2 cellular contexts compared by ENCODE assay signal in the genomic region with DNA sequence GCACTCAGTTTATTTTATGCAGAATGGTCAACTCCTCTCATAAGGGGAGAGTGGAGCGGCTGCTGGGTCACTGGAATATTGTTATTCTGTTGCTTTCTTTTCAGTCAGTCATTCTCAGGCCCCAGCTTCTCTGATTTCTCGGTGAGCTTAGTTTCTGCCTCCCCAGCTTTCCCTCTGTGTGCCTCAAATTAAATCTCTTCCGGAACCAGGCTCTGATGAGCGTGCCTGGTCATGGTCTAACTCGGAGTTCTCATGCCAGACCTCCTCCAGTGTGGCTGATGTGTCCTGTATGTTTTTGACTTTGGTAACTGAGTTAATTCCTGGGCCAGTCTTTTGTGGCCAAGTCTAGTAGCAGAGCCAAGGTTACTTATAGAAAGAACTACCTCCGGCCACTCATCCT.
TF ChIP-seq lines count a peak whose summit lies in the region.

No MANE protein-coding gene starts in this region.

TF ChIP-seq in IMR-90, 13 proteins besides CTCF, POLR2A, EP300 and RAD21:
- TF ChIP-seq MXI1 (IDR thresholded peaks at IDR 0.05; ENCODE audit: borderline replicate concordance, low read depth, low read length) (no peak), BHLHE40 (IDR thresholded peaks at IDR 0.05; ENCODE audit: low read depth, low read length) (no peak), RFX5 (IDR thresholded peaks at IDR 0.05; ENCODE audit: low read depth, low read length) (no peak), MAFK (IDR thresholded peaks at IDR 0.05; ENCODE audit: low read depth, low read length) (no peak), CEBPB (IDR thresholded peaks at IDR 0.05; ENCODE audit: low read depth, low read length) (no peak), RCOR1 (IDR thresholded peaks at IDR 0.05; ENCODE audit: insufficient replicate concordance, low read length) (no peak), NFE2L2 (IDR thresholded peaks at IDR 0.05; ENCODE audit: low read depth, low read length) (no peak), MAZ (IDR thresholded peaks at IDR 0.05; ENCODE audit: borderline replicate concordance, low read depth, low read length) (no peak), FOS (IDR thresholded peaks at IDR 0.05; ENCODE audit: low read depth, low read length) (no peak), CHD1 (IDR thresholded peaks at IDR 0.05; ENCODE audit: low read depth, low read length) (no peak), SMC3 (IDR thresholded peaks at IDR 0.05; ENCODE audit: low read depth, low read length) (no peak)
- TF ChIP-seq, protein P1, sequence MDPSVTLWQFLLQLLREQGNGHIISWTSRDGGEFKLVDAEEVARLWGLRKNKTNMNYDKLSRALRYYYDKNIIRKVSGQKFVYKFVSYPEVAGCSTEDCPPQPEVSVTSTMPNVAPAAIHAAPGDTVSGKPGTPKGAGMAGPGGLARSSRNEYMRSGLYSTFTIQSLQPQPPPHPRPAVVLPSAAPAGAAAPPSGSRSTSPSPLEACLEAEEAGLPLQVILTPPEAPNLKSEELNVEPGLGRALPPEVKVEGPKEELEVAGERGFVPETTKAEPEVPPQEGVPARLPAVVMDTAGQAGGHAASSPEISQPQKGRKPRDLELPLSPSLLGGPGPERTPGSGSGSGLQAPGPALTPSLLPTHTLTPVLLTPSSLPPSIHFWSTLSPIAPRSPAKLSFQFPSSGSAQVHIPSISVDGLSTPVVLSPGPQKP (IDR thresholded peaks at IDR 0.05; ENCODE audit: borderline replicate concordance, low read depth, low read length): no peak
- TF ChIP-seq, protein P2, sequence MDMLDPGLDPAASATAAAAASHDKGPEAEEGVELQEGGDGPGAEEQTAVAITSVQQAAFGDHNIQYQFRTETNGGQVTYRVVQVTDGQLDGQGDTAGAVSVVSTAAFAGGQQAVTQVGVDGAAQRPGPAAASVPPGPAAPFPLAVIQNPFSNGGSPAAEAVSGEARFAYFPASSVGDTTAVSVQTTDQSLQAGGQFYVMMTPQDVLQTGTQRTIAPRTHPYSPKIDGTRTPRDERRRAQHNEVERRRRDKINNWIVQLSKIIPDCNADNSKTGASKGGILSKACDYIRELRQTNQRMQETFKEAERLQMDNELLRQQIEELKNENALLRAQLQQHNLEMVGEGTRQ (IDR thresholded peaks at IDR 0.05; ENCODE audit: low read depth, low read length): no peak

TF ChIP-seq in H1, 55 proteins besides CTCF, POLR2A, EP300 and RAD21:
- TF ChIP-seq SUZ12 (IDR thresholded peaks at IDR 0.05; ENCODE audit: low read length) (no peak), PHF8 (conservative IDR thresholded peaks at IDR 0.05; ENCODE audit: low read depth, low read length) (no peak), FOSL1 (IDR thresholded peaks at IDR 0.05; ENCODE audit: insufficient read depth, low read depth, low read length) (no peak), RNF2 (IDR thresholded peaks at IDR 0.05; ENCODE audit: borderline replicate concordance, low read depth, low read length, missing control alignments, poor library complexity, severe bottlenecking) (no peak), TBP (IDR thresholded peaks at IDR 0.05; ENCODE audit: low read depth, low read length) (no peak), CBX8 (IDR thresholded peaks at IDR 0.05; ENCODE audit: borderline replicate concordance, low read depth, low read length) (no peak), CTBP2 (IDR thresholded peaks at IDR 0.05; ENCODE audit: borderline replicate concordance, insufficient read depth, insufficient read length, low read length) (no peak), SIRT6 (IDR thresholded peaks at IDR 0.05; ENCODE audit: low read length) (no peak), SP2 (IDR thresholded peaks at IDR 0.05; ENCODE audit: low read length) (no peak), NANOG (IDR thresholded peaks at IDR 0.05; ENCODE audit: insufficient read depth, low read depth, low read length, poor library complexity, severe bottlenecking) (no peak), HDAC6 (IDR thresholded peaks at IDR 0.05; ENCODE audit: low read depth, low read length) (no peak), SIX5 (IDR thresholded peaks at IDR 0.05; ENCODE audit: low read depth, low read length) (no peak), MAX (IDR thresholded peaks at IDR 0.05) (no peak), KDM4A (IDR thresholded peaks at IDR 0.05; ENCODE audit: low read depth, low read length, severe bottlenecking) (no peak), GTF2F1 (IDR thresholded peaks at IDR 0.05; ENCODE audit: borderline replicate concordance, low read depth, low read length) (no peak)
- TF ChIP-seq, protein P3, sequence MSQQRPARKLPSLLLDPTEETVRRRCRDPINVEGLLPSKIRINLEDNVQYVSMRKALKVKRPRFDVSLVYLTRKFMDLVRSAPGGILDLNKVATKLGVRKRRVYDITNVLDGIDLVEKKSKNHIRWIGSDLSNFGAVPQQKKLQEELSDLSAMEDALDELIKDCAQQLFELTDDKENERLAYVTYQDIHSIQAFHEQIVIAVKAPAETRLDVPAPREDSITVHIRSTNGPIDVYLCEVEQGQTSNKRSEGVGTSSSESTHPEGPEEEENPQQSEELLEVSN (IDR thresholded peaks at IDR 0.05): no peak
- TF ChIP-seq, protein P2 (IDR thresholded peaks at IDR 0.05; ENCODE audit: low read length): no peak
